ENCODE assay signal across 8 cellular contexts in genomic region chr1:102434421-102434820, GRCh38.
DNase-seq lines count a peak whose midpoint lies in the region; ATAC-seq and TF ChIP-seq lines count a peak whose summit lies in the region.

No MANE protein-coding gene starts in this region.

- CTCF ChIA-PET in GM10248 (lab: Yijun Ruan, JAX): interaction anchor here (0.6 to 2.7 kb wide), 4 partner anchors 25 to 1132 kb away, joined by 3 to 11 read pairs (median 3); no protein-coding TSS in a partner anchor

- no peak for DNase-seq in GM10248 (ENCODE audit: extremely low spot score)
- peak; percentile 34 to 66 for DNase-seq in HAP-1 (ENCODE audit: low spot score in 2 of 2)
- peak; percentile 27 for DNase-seq in RKO (ENCODE audit: low spot score)
- DNase-seq in inferior parietal cortex (ENCODE audit: extremely low spot score): peak; percentile 56
- no peak for DNase-seq in left colon
- DNase-seq in thyroid gland: no peak
- no peak for DNase-seq in psoas muscle
- DNase-seq in lower leg skin (ENCODE audit: low spot score in 2 of 2): no peak

- ATAC-seq in left colon (no peak), psoas muscle (no peak)

- POLR2A ChIA-PET in GM10248 (lab: Yijun Ruan, JAX): no interaction called here

- in situ Hi-C loops in HAP-1 (cut with MboI; ENCODE audit: low sequenced_read_pairs): no loop called here

- H3K4me3 ChIP-seq in HAP-1 (no peak overlapping the region), thyroid gland (replicated peaks in 1 of 3) (no peak overlapping the region), psoas muscle (no peak overlapping the region), lower leg skin (ENCODE audit: low read depth, poor library complexity, severe bottlenecking) (no peak overlapping the region)

- no peak overlapping the region for H3K27ac ChIP-seq in thyroid gland
- H3K27ac ChIP-seq in psoas muscle: no peak overlapping the region

- H3K9me3 ChIP-seq in HAP-1 (no peaks in the 10 kb centered on the region), thyroid gland (no peaks in the 10 kb centered on the region), psoas muscle (no peaks in the 10 kb centered on the region)

- no peaks in the 10 kb centered on the region for H3K27me3 ChIP-seq in HAP-1 (ENCODE audit: low read depth)
- H3K27me3 ChIP-seq in thyroid gland: no peaks in the 10 kb centered on the region
- H3K27me3 ChIP-seq in psoas muscle (ENCODE audit: insufficient read depth in 3 of 3, low read length in 2 of 3): no peaks in the 10 kb centered on the region

- H3K4me1 ChIP-seq in HAP-1 (no peaks in the 10 kb centered on the region; the same call in 1 of the 2 replicates), thyroid gland (no peaks in the 10 kb centered on the region), psoas muscle (no peaks in the 10 kb centered on the region)

- intact Hi-C loops in left colon (cut with DNase I, micrococcal nuclease) (no loop called here), thyroid gland (cut with DNase I) (no loop called here), psoas muscle (cut with DNase I) (no loop called here), lower leg skin (cut with DNase I; ENCODE audit: low total_unique reads) (no loop called here)

- TF ChIP-seq POLR2A in thyroid gland (IDR thresholded peaks at IDR 0.05): no peak
- no peak for TF ChIP-seq POLR2A in lower leg skin (IDR thresholded peaks at IDR 0.05)

- H3K36me3 ChIP-seq in HAP-1 (replicated peaks): no peaks in the 10 kb centered on the region
- no peaks in the 10 kb centered on the region for H3K36me3 ChIP-seq in thyroid gland
- no peaks in the 10 kb centered on the region for H3K36me3 ChIP-seq in psoas muscle (ENCODE audit: insufficient read depth in 1 of 2, low read depth in 1 of 2)

- WGBS in thyroid gland, 2 donors: 65 to 74% methylated on average over 4 of the region's 4 CpGs
- WGBS in psoas muscle, 3 donors: 60 to 67% (median 65%) methylated on average over 4 of the region's 4 CpGs
- 58 to 70% methylated on average over 4 of the region's 4 CpGs for WGBS in lower leg skin, 2 donors

- peak; percentile 55 for TF ChIP-seq CTCF in GM10248 (IDR thresholded peaks at IDR 0.05; ENCODE audit: control extremely low read depth, extremely low read depth, low read depth, missing control alignments)
- peak in 2 of 6 experiments; percentile 6 to 10 for TF ChIP-seq CTCF in thyroid gland (IDR thresholded peaks at IDR 0.05)
- TF ChIP-seq CTCF in psoas muscle (IDR thresholded peaks at IDR 0.05): no peak
- no peak for TF ChIP-seq CTCF in lower leg skin (IDR thresholded peaks at IDR 0.05)

Comparison
In these comparisons a context has a peak if more than half of its experiments do, and no peak if none do; other contexts are left out.
1. DNase-seq: peak in HAP-1 (2 of 2), RKO (single experiment) and inferior parietal cortex (single experiment); none in GM10248 (single experiment), left colon (0 of 2), thyroid gland (0 of 2), psoas muscle (0 of 2) and lower leg skin (0 of 2).